In the genomic region with DNA sequence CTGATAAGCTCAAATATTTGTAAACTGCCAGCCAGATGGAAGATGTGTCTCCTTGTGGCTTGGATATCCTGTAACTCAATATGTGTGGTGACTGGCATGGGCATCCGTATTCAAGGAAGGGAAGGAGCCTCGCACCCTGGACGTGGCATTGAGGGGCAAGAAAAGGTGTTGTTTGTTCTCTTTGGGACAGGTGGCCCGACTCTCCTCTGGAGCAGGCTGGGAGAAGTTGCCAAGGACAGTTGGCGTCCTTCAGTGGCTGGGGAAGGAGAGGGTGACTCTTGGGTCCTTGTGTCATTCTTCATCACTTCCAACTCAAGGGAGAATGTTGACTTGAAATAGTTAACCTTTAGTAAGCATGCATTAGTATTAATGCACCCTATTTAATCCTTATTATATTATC, we compare ENCODE assay signal across 17 cellular contexts. TPM values are rescaled to one million over a fixed set of nuclear protein-coding genes. Genes with fewer than 3 reads are reported as not detected.
"Had no signal": no experiment of that assay in that cellular context is flagged by ENCODE, and none has a peak within 500 bp of the region (broad histone marks: within the 10 kb centered on the region; RNA-seq: fewer than 3 reads in every experiment).

No MANE protein-coding gene starts in this region.

- H3K4me1 Mint-ChIP-seq: endodermal cell; stimulated activated naive B cell treated with anti-CD40 and anti-IgM and Interleukin-4, amounts not matched to agents 10 μg/mL and 1 μg/mL and 100 μg/mL, for 72 hours had no signal

- H3K4me3 Mint-ChIP-seq: activated naive CD8-positive, alpha-beta T cell; endodermal cell; neural crest cell; stimulated activated naive B cell treated with anti-CD40 and anti-IgM and Interleukin-4, amounts not matched to agents 10 μg/mL and 1 μg/mL and 100 μg/mL, for 72 hours had no signal

- H3K27ac Mint-ChIP-seq: activated naive CD8-positive, alpha-beta T cell; endodermal cell; stimulated activated naive B cell treated with anti-CD40 and anti-IgM and Interleukin-4, amounts not matched to agents 10 μg/mL and 1 μg/mL and 100 μg/mL, for 72 hours had no signal

- H3K27me3 ChIP-seq: foreskin keratinocyte, spleen had no signal

- H3K9me3 ChIP-seq: spleen had no signal

- ATAC-seq: foreskin keratinocyte; left lobe of liver; stimulated activated naive B cell treated with anti-CD40 and anti-IgM and Interleukin-4, amounts not matched to agents 10 μg/mL and 1 μg/mL and 100 μg/mL, for 72 hours had no signal

- H3K4me1 ChIP-seq: foreskin keratinocyte had no signal

- H3K36me3 ChIP-seq: spleen, WERI-Rb-1 had no signal

- H3K9me3 Mint-ChIP-seq: endodermal cell; neural crest cell; stimulated activated naive B cell treated with anti-CD40 and anti-IgM and Interleukin-4, amounts not matched to agents 10 μg/mL and 1 μg/mL and 100 μg/mL, for 72 hours had no signal

- H3K27ac ChIP-seq: epithelial cell of prostate, foreskin keratinocyte, WERI-Rb-1 had no signal

- H3K4me3 ChIP-seq: spleen had no signal

- DNase-seq: activated CD4-positive, alpha-beta T cell treated with anti-CD3 and anti-CD28 coated beads for 1 hour; activated T-cell treated with anti-CD3 and anti-CD28 coated beads for 4 hours; caudate nucleus; endodermal cell; foreskin keratinocyte; glutamatergic neuron; midbrain; spleen; stimulated activated naive B cell treated with anti-CD40 and anti-IgM and Interleukin-4, amounts not matched to agents 10 μg/mL and 1 μg/mL and 100 μg/mL, for 72 hours; SW 1271; T-helper 2 cell; WERI-Rb-1 had no signal

- H3K36me3 Mint-ChIP-seq: activated naive CD8-positive, alpha-beta T cell; stimulated activated naive B cell treated with anti-CD40 and anti-IgM and Interleukin-4, amounts not matched to agents 10 μg/mL and 1 μg/mL and 100 μg/mL, for 72 hours had no signal

RNA-seq across cellular contexts. Expression of a gene that starts 39.6 kb away (rescaled TPM):
- total RNA-seq: foreskin keratinocyte, pulmonary artery endothelial cell had no signal
